Comparison of ENCODE assay signal across 11 cellular contexts in the genomic region with DNA sequence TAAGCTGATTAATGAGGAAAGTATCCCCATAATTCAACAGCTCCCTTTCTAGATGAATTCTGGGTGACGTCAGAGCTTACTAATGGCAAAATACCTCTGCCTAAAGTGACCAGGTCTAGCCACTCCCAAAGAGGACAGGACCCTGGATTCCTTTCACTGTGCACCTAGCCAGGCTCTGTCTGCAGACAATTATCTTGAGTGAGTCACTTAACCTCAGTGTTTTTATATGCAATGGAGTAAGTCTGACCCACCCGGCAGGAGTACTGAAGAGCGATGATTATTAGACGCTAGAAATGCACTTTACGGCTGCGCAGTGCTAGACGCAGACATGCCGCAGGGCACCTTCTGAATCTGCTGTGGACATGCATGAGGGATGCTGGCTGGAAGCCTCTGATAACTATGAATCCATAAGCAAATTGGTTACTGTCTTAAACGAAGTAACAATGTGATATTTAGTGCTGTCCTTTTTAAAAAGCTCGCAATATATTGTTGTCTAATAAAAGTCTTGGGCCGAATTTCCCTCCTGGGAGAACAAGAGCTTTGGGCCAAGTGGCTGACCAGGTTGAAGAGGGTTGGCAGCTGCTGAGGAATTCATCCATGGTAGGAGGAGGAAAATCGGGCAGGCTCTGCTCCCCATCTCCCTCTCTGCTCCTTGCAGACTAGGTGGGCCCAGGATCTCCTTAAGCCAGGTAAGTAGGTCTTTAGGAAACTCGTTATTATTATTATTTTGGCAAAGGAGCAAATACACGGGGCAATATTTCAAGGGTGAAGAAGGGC. TPM values are rescaled to one million over a fixed set of nuclear protein-coding genes. Genes with fewer than 3 reads are reported as not detected.
DNase-seq lines count a peak whose midpoint lies in the region; ATAC-seq and TF ChIP-seq lines count a peak whose summit lies in the region.
"Had no signal": no experiment of that assay in that cellular context is flagged by ENCODE, and none has a peak within 500 bp of the region (broad histone marks: within the 10 kb centered on the region; RNA-seq: fewer than 3 reads in every experiment).

No MANE protein-coding gene starts in this region.

- peaks cover 5% of the 10 kb centered on the region; the same call in 1 of the 2 replicates for H3K79me2 ChIP-seq in GM23248 (ENCODE audit: insufficient read depth)

- H3K4me1 ChIP-seq in GM23248 (ENCODE audit: insufficient read depth), result peaks cover 22% of the 10 kb centered on the region
- peaks cover 0 to 15% (median 4%) of the 10 kb centered on the region in 4 donors for H3K4me1 ChIP-seq in Peyer's patch
- peaks cover 8% of the 10 kb centered on the region for H3K4me1 ChIP-seq in mucosa of descending colon (ENCODE audit: low read depth)

- H3K9me3 ChIP-seq in GM23248 (ENCODE audit: low read depth), result peaks cover 2% of the 10 kb centered on the region
- no peaks in the 10 kb centered on the region for H3K9me3 ChIP-seq in Peyer's patch
- no peaks in the 10 kb centered on the region for H3K9me3 ChIP-seq in mucosa of descending colon

- H2AFZ ChIP-seq in GM23248, result no peak overlapping the region

- H3K36me3 ChIP-seq in GM23248 (ENCODE audit: low read depth) (no peaks in the 10 kb centered on the region), Peyer's patch (no peaks in the 10 kb centered on the region), mucosa of descending colon (ENCODE audit: low read depth) (no peaks in the 10 kb centered on the region)
- H3K36me3 ChIP-seq: transverse colon had no signal

- intact Hi-C loops in mucosa of descending colon (cut with DNase I, micrococcal nuclease), result loop anchor here in 1 of 2 donors (10.0 kb wide), 3 partner anchors 62 to 148 kb away; no protein-coding TSS in a partner anchor

- peak overlapping the region; percentile 3; the same call in 1 of the 2 replicates for H3K4me3 ChIP-seq in GM23248
- H3K4me3 ChIP-seq in Peyer's patch, result no peak overlapping the region
- no peak overlapping the region for H3K4me3 ChIP-seq in epithelial cell of proximal tubule (ENCODE audit: low read depth, low read length)
- H3K4me3 ChIP-seq in skeletal muscle cell (ENCODE audit: low read depth, low read length), result no peak overlapping the region
- no peak overlapping the region for H3K4me3 ChIP-seq in mucosa of descending colon
- H3K4me3 ChIP-seq: transverse colon had no signal

- no peaks in the 10 kb centered on the region for H3K9me2 ChIP-seq in GM23248 (ENCODE audit: insufficient read depth)

- H3K27ac ChIP-seq in GM23248 (0 out of 2 replicates have a peak overlapping the region, but pooled peaks have one; percentile 11), Peyer's patch (no peak overlapping the region)
- H3K27ac ChIP-seq: transverse colon had no signal

- no peaks in the 10 kb centered on the region for H4K20me1 ChIP-seq in GM23248 (ENCODE audit: insufficient read depth)

- H3K27me3 ChIP-seq in GM23248 (replicated peaks; ENCODE audit: insufficient read depth) (no peaks in the 10 kb centered on the region), Peyer's patch (no peaks in the 10 kb centered on the region)

- no peak overlapping the region for H3K9ac ChIP-seq in GM23248

- in situ Hi-C loops in GM23248 (cut with MboI), result no loop called here

- TF ChIP-seq POLR2A in Peyer's patch (IDR thresholded peaks at IDR 0.05), result no peak

- peak overlapping the region; percentile 53 for H3K4me2 ChIP-seq in GM23248 (ENCODE audit: unreplicated experiment)

- DNase-seq in GM23248 (peak; percentile 81), Peyer's patch (peak in 2 of 3 donors; percentile 20 to 23), epithelial cell of proximal tubule (ENCODE audit: low read depth) (peak; percentile 62), skeletal muscle cell (ENCODE audit: low read depth) (peak; percentile 51), ureter (ENCODE audit: low spot score) (no peak), NCI-H2081 treated with DMSO at 0.1 percent for 48 hours (lab: John Stamatoyannopoulos, UW) (no peak), mucosa of descending colon (no peak)
- DNase-seq: activated CD4-positive, alpha-beta T cell treated with anti-CD3 and anti-CD28 coated beads for 48 hours; activated naive CD4-positive, alpha-beta T cell treated with anti-CD3 and anti-CD28 coated beads, Interleukin-2, amount 10 ng/mL, durations not matched to agents 7 days and 5 days; DND-41; transverse colon had no signal

- H3F3A ChIP-seq in GM23248 (ENCODE audit: insufficient read depth), result peaks cover 14% of the 10 kb centered on the region

- TF ChIP-seq CTCF in Peyer's patch (IDR thresholded peaks at IDR 0.05) (no peak), epithelial cell of proximal tubule (conservative IDR thresholded peaks at IDR 0.05; ENCODE audit: low read depth, low read length) (no peak), mucosa of descending colon (IDR thresholded peaks at IDR 0.05) (no peak)

- ATAC-seq in mucosa of descending colon, result no peak

- 65 to 67% methylated on average over 14 of the region's 14 CpGs for WGBS in GM23248 (ENCODE audit: low coverage in 1 of 2, low lambda C conversion rate in 2 of 2, missing lambda C conversion rate in 2 of 2), 2 experiments

RNA-seq across cellular contexts. Expression of gene INPP5A, which starts 4.6 kb away (rescaled TPM):
- 35.2 and 39.3 TPM in 2 replicates for total RNA-seq in GM23248 (2014; rRNA removed; shearing (Covaris generic))
- polyA plus RNA-seq in GM23248 (2016; fragmentation: Nextera tagmentation; extraction: Ambion mirVana), result 2.3 and 2.8 TPM in 2 replicates
- 10 to 100 TPM; 33.8 to 76.4 (median 38.1) TPM for total RNA-seq in Peyer's patch
- 30.4 and 40.8 TPM in 2 replicates for total RNA-seq in epithelial cell of proximal tubule
- total RNA-seq in ureter, result 63.5 TPM
- 10 to 100 TPM; 31.7 to 92.8 (median 32.0) TPM for total RNA-seq in mucosa of descending colon

Comparison
In these comparisons a context has a peak if more than half of its experiments do, and no peak if none do; other contexts are left out.
1. DNase-seq: peak in GM23248 (single experiment), Peyer's patch (2 of 3), epithelial cell of proximal tubule (single experiment) and skeletal muscle cell (single experiment); none in ureter (single experiment), NCI-H2081 treated with DMSO at 0.1 percent for 48 hours (single experiment) and mucosa of descending colon (0 of 3).